ENCODE assay signal across 8 cellular contexts in genomic region chr14:23070262-23071129, GRCh38. TPM values are rescaled to one million over a fixed set of nuclear protein-coding genes. Genes with fewer than 3 reads are reported as not detected.
DNase-seq lines count a peak whose midpoint lies in the region; ATAC-seq, FAIRE-seq and TF ChIP-seq lines count a peak whose summit lies in the region.

No MANE protein-coding gene starts in this region.

- no peak for ATAC-seq in sciatic nerve

- no peak for TF ChIP-seq CTCF in GM12864 (IDR thresholded peaks at IDR 0.05; ENCODE audit: low read depth, low read length, missing control alignments)
- TF ChIP-seq CTCF in VCaP (conservative IDR thresholded peaks at IDR 0.05): no peak
- TF ChIP-seq CTCF in fibroblast of pulmonary artery (IDR thresholded peaks at IDR 0.05; ENCODE audit: low read length, missing control alignments): no peak

- DNase-seq in GM12864 (ENCODE audit: low read depth): no peak
- DNase-seq in fibroblast of pulmonary artery (ENCODE audit: low read depth): no peak
- DNase-seq in skeletal muscle cell (ENCODE audit: low read depth): no peak
- DNase-seq in sciatic nerve (ENCODE audit: low spot score): no peak
- no peak for DNase-seq in mesenteric fat pad (ENCODE audit: low spot score)
- no peak for DNase-seq in RCC 7860 (ENCODE audit: low spot score)
- no peak for DNase-seq in DMS153 (lab: John Stamatoyannopoulos, UW)

- peak overlapping the region; percentile 83 for H3K27ac ChIP-seq in VCaP

- H3K4me3 ChIP-seq in GM12864 (ENCODE audit: low read depth, low read length) (peak overlapping the region; percentile 86), fibroblast of pulmonary artery (replicated peaks; ENCODE audit: low read depth, low read length) (peak overlapping the region; percentile 97), skeletal muscle cell (ENCODE audit: low read depth, low read length) (peak overlapping the region; percentile 61)

- intact Hi-C loops in sciatic nerve (cut with DNase I): no loop called here

- FAIRE-seq in RCC 7860 (lab: Jason Lieb, UNC): no peak

RNA-seq across cellular contexts. Expression of gene CDH24, which starts 13.2 kb away (rescaled TPM):
- 6.5 TPM for total RNA-seq in sciatic nerve
- total RNA-seq in mesenteric fat pad: 2.4 TPM

RNA-seq across cellular contexts. Expression of gene ACIN1, which starts 24.4 kb away (rescaled TPM):
- total RNA-seq in sciatic nerve (166 TPM), mesenteric fat pad (137 TPM)

RNA-seq across cellular contexts. Expression of gene C14orf119, which starts 24.8 kb away (rescaled TPM):
- total RNA-seq in sciatic nerve (32.2 TPM), mesenteric fat pad (50.5 TPM)

RNA-seq across cellular contexts. Expression of gene PSMB11, which starts 28.5 kb away (rescaled TPM):
- total RNA-seq in sciatic nerve (not detected), mesenteric fat pad (not detected)

RNA-seq across cellular contexts. Expression of gene CIROP, which starts 34.3 kb away (rescaled TPM):
- not detected for total RNA-seq in sciatic nerve
- total RNA-seq in mesenteric fat pad: not detected
